Comparison of ENCODE assay signal across 1 cellular context in genomic region chr5:135058326-135058725, GRCh38.
TF ChIP-seq lines count a peak whose summit lies in the region.

No MANE protein-coding gene starts in this region.

TF ChIP-seq in K562, 482 proteins besides CTCF, POLR2A, EP300 and RAD21 (continued from another document):
- TF ChIP-seq GMEB1 (CRISPR knock-in tag; IDR thresholded peaks at IDR 0.05) (no peak), ZNF57 (CRISPR knock-in tag; IDR thresholded peaks at IDR 0.05) (no peak)
